ENCODE assay signal across 32 cellular contexts in the genomic region with DNA sequence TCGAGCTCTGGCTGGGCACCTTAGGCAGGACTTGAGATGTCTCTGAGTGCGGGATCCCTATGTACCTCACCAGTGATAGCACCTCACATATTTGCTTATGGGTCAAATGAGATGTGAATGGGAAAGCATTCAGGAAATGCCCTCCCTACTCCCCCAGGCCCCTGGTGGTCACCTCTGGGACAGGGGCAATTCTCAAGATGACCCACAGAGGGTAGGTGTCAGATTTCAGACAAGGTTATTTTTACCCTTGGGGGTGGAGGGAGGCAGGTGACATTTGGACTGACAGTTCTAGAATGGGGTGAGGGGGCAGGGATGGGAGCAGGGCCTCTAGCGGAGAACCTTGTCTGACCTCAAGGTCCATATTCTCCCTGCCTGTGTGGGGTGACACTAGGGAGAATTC. TPM values are rescaled to one million over a fixed set of nuclear protein-coding genes. Genes with fewer than 3 reads are reported as not detected.
A peak's percentile ranks its signal among the peaks of the same experiment; 100 is the strongest.
DNase-seq lines count a peak whose midpoint lies in the region; ATAC-seq, FAIRE-seq and TF ChIP-seq lines count a peak whose summit lies in the region.
"Had no signal": no experiment of that assay in that cellular context is flagged by ENCODE, and none has a peak within 500 bp of the region (broad histone marks: within the 10 kb centered on the region; RNA-seq: fewer than 3 reads in every experiment).

No MANE protein-coding gene starts in this region.

- peak; percentile 69 for FAIRE-seq in K562 (lab: Jason Lieb, UNC)
- FAIRE-seq in pancreas (lab: Jason Lieb, UNC): no peak
- FAIRE-seq: A549, HTR-8/SVneo had no signal

- no peak overlapping the region for H3K4me2 ChIP-seq in GM23338
- H3K4me2 ChIP-seq in K562 (ENCODE audit: insufficient read depth, low read length): no peak overlapping the region
- H3K4me2 ChIP-seq in neural progenitor cell: no peak overlapping the region
- H3K4me2 ChIP-seq: A549 had no signal

- ATAC-seq in GM23338: peak; percentile 13
- ATAC-seq in K562: peak; percentile 69
- no peak for ATAC-seq in pancreas
- ATAC-seq: A549; naive thymus-derived CD4-positive, alpha-beta T cell; stimulated activated effector memory CD8-positive, alpha-beta T cell treated with anti-CD3 and anti-CD28 coated beads, Interleukin-12 subunit alpha, Interleukin-12 subunit beta, amount 100 ng/mL, for 72 hours had no signal

- H3K4me1 ChIP-seq in GM23338 (ENCODE audit: insufficient read depth): peaks cover 30% of the 10 kb centered on the region
- H3K4me1 ChIP-seq in K562 (replicated peaks in 1 of 2; ENCODE audit: control insufficient read depth in 2 of 2, insufficient read depth in 2 of 2, low read length in 2 of 2): peaks cover 8 to 12% of the 10 kb centered on the region in 2 experiments; a peak in 4 of 5 replicates
- H3K4me1 ChIP-seq in left ventricle myocardium inferior: peaks cover 93% of the 10 kb centered on the region
- H3K4me1 ChIP-seq in neural progenitor cell: peaks cover 32% of the 10 kb centered on the region
- peaks cover 0 to 9% (median 0%) of the 10 kb centered on the region in 3 donors for H3K4me1 ChIP-seq in pancreas
- H3K4me1 ChIP-seq: A549, HAP-1 had no signal

- no peak overlapping the region for H3K4me3 Mint-ChIP-seq in GM23338
- no peak overlapping the region for H3K4me3 Mint-ChIP-seq in neural progenitor cell
- H3K4me3 Mint-ChIP-seq: activated CD4-positive, alpha-beta T cell treated with anti-CD3 and anti-CD28 coated beads, Interleukin-2, amount 10 ng/mL, durations not matched to agents 24 days and 14 days; CD4-positive, alpha-beta memory T cell; naive thymus-derived CD4-positive, alpha-beta T cell; stimulated activated effector memory CD8-positive, alpha-beta T cell treated with anti-CD3 and anti-CD28 coated beads, Interleukin-12 subunit alpha, Interleukin-12 subunit beta, amount 100 ng/mL, for 72 hours had no signal

- H3K9me2 ChIP-seq in GM23338 (ENCODE audit: insufficient read depth): no peaks in the 10 kb centered on the region

- no peaks in the 10 kb centered on the region for H3K36me3 ChIP-seq in GM23338 (ENCODE audit: insufficient read depth)
- H3K36me3 ChIP-seq in K562 (ENCODE audit: control insufficient read depth, insufficient read depth, low read length): no peaks in the 10 kb centered on the region
- no peaks in the 10 kb centered on the region for H3K36me3 ChIP-seq in left ventricle myocardium inferior
- no peaks in the 10 kb centered on the region for H3K36me3 ChIP-seq in neural progenitor cell
- H3K36me3 ChIP-seq in pancreas: no peaks in the 10 kb centered on the region
- H3K36me3 ChIP-seq: HAP-1 had no signal

- H3K9me3 Mint-ChIP-seq in GM23338 (no peaks in the 10 kb centered on the region; the same call in 2 of the 3 replicates), neural progenitor cell (no peaks in the 10 kb centered on the region)
- H3K9me3 Mint-ChIP-seq: activated CD4-positive, alpha-beta T cell treated with anti-CD3 and anti-CD28 coated beads, Interleukin-2, amount 10 ng/mL, durations not matched to agents 24 days and 14 days; CD4-positive, alpha-beta memory T cell; stimulated activated effector memory CD8-positive, alpha-beta T cell treated with anti-CD3 and anti-CD28 coated beads, Interleukin-12 subunit alpha, Interleukin-12 subunit beta, amount 100 ng/mL, for 72 hours had no signal

- TF ChIP-seq CTCF in GM23338 (conservative IDR thresholded peaks at IDR 0.05; ENCODE audit: low read depth in 2 of 2) (peak; percentile 23 to 55; a peak in 3 of 4 replicates), K562 (IDR thresholded peaks at IDR 0.05 in 2 of 3, conservative IDR thresholded peaks at IDR 0.05 in 1 of 3; ENCODE audit: insufficient read depth in 2 of 3, low read depth in 1 of 3, low read length in 3 of 3) (peak; percentile 42 to 83 (median 50); a peak in 4 of 6 replicates), left ventricle myocardium inferior (IDR thresholded peaks at IDR 0.05; ENCODE audit: borderline replicate concordance) (peak; percentile 57), neural progenitor cell (IDR thresholded peaks at IDR 0.05) (peak; percentile 29), pancreas (IDR thresholded peaks at IDR 0.05) (no peak), GM13977 (IDR thresholded peaks at IDR 0.05; ENCODE audit: extremely low read depth, insufficient read depth, missing control alignments) (no peak)

- intact Hi-C loops in K562 (cut with micrococcal nuclease) (no loop called here), left ventricle myocardium inferior (cut with micrococcal nuclease) (no loop called here), pancreas (cut with DNase I) (no loop called here)

- H3K9me3 ChIP-seq in K562 (replicated peaks; ENCODE audit: control insufficient read depth, insufficient read depth, low read depth, low read length) (no peaks in the 10 kb centered on the region), left ventricle myocardium inferior (replicated peaks) (no peaks in the 10 kb centered on the region), neural progenitor cell (ENCODE audit: low read depth) (no peaks in the 10 kb centered on the region), pancreas (no peaks in the 10 kb centered on the region)
- H3K9me3 ChIP-seq: A549, HAP-1 had no signal

- H3K27ac Mint-ChIP-seq in GM23338 (0 out of 2 replicates have a peak overlapping the region, but pooled peaks have one; percentile 33), neural progenitor cell (no peak overlapping the region)
- H3K27ac Mint-ChIP-seq: activated CD4-positive, alpha-beta T cell treated with anti-CD3 and anti-CD28 coated beads, Interleukin-2, amount 10 ng/mL, durations not matched to agents 24 days and 14 days had no signal

- no peak for TF ChIP-seq POLR2A in K562 (conservative IDR thresholded peaks at IDR 0.05)

- no peaks in the 10 kb centered on the region for H4K20me1 ChIP-seq in GM23338 (replicated peaks; ENCODE audit: insufficient read depth)
- H4K20me1 ChIP-seq in K562 (replicated peaks; ENCODE audit: control insufficient read depth, insufficient read depth, low read length): no peaks in the 10 kb centered on the region
- no peaks in the 10 kb centered on the region for H4K20me1 ChIP-seq in neural progenitor cell (ENCODE audit: low read depth)

- in situ Hi-C loops in K562 (cut with MboI) (no loop called here), GM13977 (cut with MboI; ENCODE audit: low pct_unique_long_range_greater_than_20kb, low sequenced_read_pairs, unreplicated experiment) (no loop called here)

- H3K9me1 ChIP-seq in K562 (ENCODE audit: control insufficient read depth, insufficient read depth, low read length): no peaks in the 10 kb centered on the region

- CTCF ChIA-PET in K562 (lab: Yijun Ruan, JAX; ENCODE audit: low intra/inter-chr PET ratio): no interaction called here

- 0 out of 4 replicates have a peak, but pooled peaks of 1 of the 2 experiments have one; percentile 6 for TF ChIP-seq RAD21 in K562 (CRISPR knock-in tag; conservative IDR thresholded peaks at IDR 0.05 in 1 of 2, IDR thresholded peaks at IDR 0.05 in 1 of 2)

- no peak overlapping the region for H3K4me3 ChIP-seq in GM23338
- no peak overlapping the region for H3K4me3 ChIP-seq in K562
- H3K4me3 ChIP-seq in left ventricle myocardium inferior: no peak overlapping the region
- no peak overlapping the region for H3K4me3 ChIP-seq in neural progenitor cell
- no peak overlapping the region for H3K4me3 ChIP-seq in pancreas
- H3K4me3 ChIP-seq: A549, HAP-1 had no signal

- H3K27me3 Mint-ChIP-seq in GM23338 (ENCODE audit: insufficient read depth, low read depth, poor library complexity): peaks cover 24% of the 10 kb centered on the region
- H3K27me3 Mint-ChIP-seq in neural progenitor cell (ENCODE audit: insufficient read depth, low read depth): peaks cover 2% of the 10 kb centered on the region
- H3K27me3 Mint-ChIP-seq: activated CD4-positive, alpha-beta T cell treated with anti-CD3 and anti-CD28 coated beads, Interleukin-2, amount 10 ng/mL, durations not matched to agents 24 days and 14 days; naive thymus-derived CD4-positive, alpha-beta T cell had no signal

- H3K27me3 ChIP-seq in GM23338 (ENCODE audit: insufficient read depth) (no peaks in the 10 kb centered on the region), K562 (ENCODE audit: control insufficient read depth in 2 of 2, insufficient read depth in 2 of 2, low read length in 2 of 2) (peaks cover 2 to 34% of the 10 kb centered on the region in 2 experiments; a peak in 3 of 5 replicates), left ventricle myocardium inferior (ENCODE audit: low read depth) (no peaks in the 10 kb centered on the region), neural progenitor cell (no peaks in the 10 kb centered on the region), pancreas (no peaks in the 10 kb centered on the region)

- TF ChIP-seq EP300 in K562 (IDR thresholded peaks at IDR 0.05; ENCODE audit: low read length): no peak

- 0 out of 2 replicates have a peak, but pooled peaks cover 2% of the 10 kb centered on the region for H3F3A ChIP-seq in GM23338 (replicated peaks; ENCODE audit: low read depth)
- H3F3A ChIP-seq in neural progenitor cell (ENCODE audit: low read depth): peaks cover 20% of the 10 kb centered on the region

- no peak overlapping the region for H2AFZ ChIP-seq in GM23338
- no peak overlapping the region for H2AFZ ChIP-seq in K562 (ENCODE audit: low read depth, low read length)
- no peak overlapping the region for H2AFZ ChIP-seq in neural progenitor cell (replicated peaks)

- H3K36me3 Mint-ChIP-seq in GM23338 (ENCODE audit: low read depth) (no peaks in the 10 kb centered on the region), neural progenitor cell (no peaks in the 10 kb centered on the region)
- H3K36me3 Mint-ChIP-seq: CD4-positive, alpha-beta memory T cell; naive thymus-derived CD4-positive, alpha-beta T cell; stimulated activated effector memory CD8-positive, alpha-beta T cell treated with anti-CD3 and anti-CD28 coated beads, Interleukin-12 subunit alpha, Interleukin-12 subunit beta, amount 100 ng/mL, for 72 hours had no signal

- 2% methylated on average over 3 of the region's 3 CpGs for WGBS in K562 (ENCODE audit: insufficient coverage, low coverage, missing lambda C conversion rate)
- 94 to 99% methylated on average over 3 of the region's 3 CpGs for WGBS in pancreas, 2 donors

- H3K79me2 ChIP-seq in GM23338 (replicated peaks; ENCODE audit: insufficient read depth) (no peaks in the 10 kb centered on the region), K562 (ENCODE audit: control insufficient read depth, insufficient read depth, low read length) (no peaks in the 10 kb centered on the region), neural progenitor cell (ENCODE audit: low read depth) (no peaks in the 10 kb centered on the region)

- 0 out of 4 replicates have a peak overlapping the region, but pooled peaks of 1 of the 2 experiments have one; percentile 24 for H3K9ac ChIP-seq in K562 (ENCODE audit: insufficient read depth in 1 of 2, low read depth in 2 of 2, low read length in 2 of 2)
- no peak overlapping the region for H3K9ac ChIP-seq in neural progenitor cell

- BruUV-seq in K562 (replicated peaks; lab: Mats Ljungman, UMichigan): no TSS peak

- H3K4me1 Mint-ChIP-seq in GM23338: peaks cover 51% of the 10 kb centered on the region
- H3K4me1 Mint-ChIP-seq in neural progenitor cell: peaks cover 43% of the 10 kb centered on the region
- H3K4me1 Mint-ChIP-seq: activated CD4-positive, alpha-beta T cell treated with anti-CD3 and anti-CD28 coated beads, Interleukin-2, amount 10 ng/mL, durations not matched to agents 24 days and 14 days; CD4-positive, alpha-beta memory T cell; stimulated activated effector memory CD8-positive, alpha-beta T cell treated with anti-CD3 and anti-CD28 coated beads, Interleukin-12 subunit alpha, Interleukin-12 subunit beta, amount 100 ng/mL, for 72 hours had no signal

- POLR2A ChIA-PET in K562 (lab: Yijun Ruan, JAX): no interaction called here

- H3K27ac ChIP-seq in GM23338 (ENCODE audit: low read depth) (no peak overlapping the region), K562 (ENCODE audit: extremely low read depth, low read depth, low read length) (no peak overlapping the region), left ventricle myocardium inferior (replicated peaks) (peak overlapping the region; percentile 89), neural progenitor cell (no peak overlapping the region), pancreas (no peak overlapping the region)
- H3K27ac ChIP-seq: A549, epithelial cell of prostate had no signal

- peak; percentile 47 for DNase-seq in GM23338 (ENCODE audit: low spot score)
- DNase-seq in K562 (ENCODE audit: extremely low read depth in 1 of 4, low spot score in 3 of 4): peak in 1 of 4 experiments; percentile 41
- no peak for DNase-seq in left ventricle myocardium inferior
- no peak for DNase-seq in neural progenitor cell (ENCODE audit: low spot score)
- no peak for DNase-seq in NCI-H226
- DNase-seq in pancreas: no peak
- no peak for DNase-seq in GM13977 (ENCODE audit: low spot score)
- DNase-seq in medulla oblongata (ENCODE audit: extremely low spot score): no peak
- DNase-seq: activated CD4-positive, alpha-beta T cell treated with anti-CD3 and anti-CD28 coated beads, Interleukin-2, amount 10 ng/mL, durations not matched to agents 24 days and 14 days; activated naive CD4-positive, alpha-beta T cell; activated T-cell treated with anti-CD3 and anti-CD28 coated beads, Interleukin-2, amount 50 U/mL, for 1 hour; AML-193; CD4-positive, alpha-beta memory T cell; glutamatergic neuron; KG1; naive thymus-derived CD4-positive, alpha-beta T cell; NCI-H1417 treated with DMSO at 0.1 percent for 48 hours; NCI-H446; NCI-H774; occipital lobe; retina; RPMI8226; stimulated activated CD4-positive, alpha-beta T cell treated with anti-CD3 and anti-CD28 coated beads, Interleukin-4, amount 100 ng/mL, for 24 hours; trophoblast cell had no signal

RNA-seq across cellular contexts. Expression of a gene that starts 27.1 kb away (rescaled TPM):
- 2.7 and 3.7 TPM in 2 replicates for total RNA-seq in GM23338 (2014; rRNA removed; shearing (Covaris generic))
- 1.6 and 2.0 TPM in 2 replicates for polyA plus RNA-seq in GM23338 (2016; fragmentation: Nextera tagmentation; extraction: Ambion mirVana)
- 1.0 and 3.3 TPM in 2 replicates for total RNA-seq in K562 (2011; cell fraction: chromatin; rRNA removed; ENCODE audit: low replicate concordance)
- total RNA-seq in K562 (2011; cell fraction: nucleolus; rRNA removed): 1.4 and 1.7 TPM in 2 replicates
- 0.73 and 1.7 TPM in 2 replicates for total RNA-seq in K562 (2011; cell fraction: nucleoplasm; rRNA removed)
- 0.49 and 0.64 TPM in 2 replicates for total RNA-seq in K562 (2014; rRNA removed)
- total RNA-seq in K562 (2014; rRNA removed; fragmentation: Illumina TruSeq; extraction: Trizol): 0.04 and 0.16 TPM in 2 replicates
- 0.33 and 0.64 TPM in 2 replicates for total RNA-seq in K562 (2015; rRNA removed; fragmentation: Illumina TruSeq; extraction: Trizol)
- 0.89 and 1.2 TPM in 2 replicates for total RNA-seq in K562 (2021)
- polyA plus RNA-seq in K562 (2011; rRNA removed): 0.31 and 2.8 TPM in 2 replicates
- polyA plus RNA-seq in K562 (2011; cell fraction: cytosol; rRNA removed): 0.63 and 1.6 TPM in 2 replicates
- polyA plus RNA-seq in K562 (2011; cell fraction: nucleus; rRNA removed): 2.9 and 6.7 TPM in 2 replicates
- 0.46 and 1.5 TPM in 2 replicates for polyA plus RNA-seq in K562 (2012)
- polyA plus RNA-seq in K562 (2014; fragmentation: Illumina TruSeq; extraction: Trizol): 0.42 and 0.91 TPM in 2 replicates
- not detected for polyA plus RNA-seq in K562 (2014; fragmentation: Nextera tagmentation; extraction: Ambion mirVana)
- 0.71 and 0.78 TPM in 2 replicates for polyA plus RNA-seq in K562 (2014; rRNA removed)
- polyA minus RNA-seq in K562 (2011; rRNA and poly(A)+ RNA removed): 0.21 and 2.1 TPM in 2 replicates
- polyA minus RNA-seq in K562 (2011; cell fraction: cytosol; rRNA and poly(A)+ RNA removed): 1.2 TPM in 1 of 2 replicates, not detected in the other
- 0.40 and 5.1 TPM in 2 replicates for polyA minus RNA-seq in K562 (2011; cell fraction: nucleus; rRNA and poly(A)+ RNA removed)
- 64.8 TPM for total RNA-seq in left ventricle myocardium inferior
- total RNA-seq in neural progenitor cell (ENCODE audit: low replicate concordance): 0.51 and 1.7 TPM in 2 replicates
- total RNA-seq in pancreas: 1 to 10 TPM; 2.6 to 6.7 (median 3.1) TPM
- polyA plus RNA-seq in pancreas: 1 to 10 TPM; 2.8 to 5.1 TPM
- polyA plus RNA-seq: CD4-positive, alpha-beta memory T cell had no signal

RNA-seq across cellular contexts. Expression of a gene that starts 48.2 kb away (rescaled TPM):
- total RNA-seq in GM23338 (2014; rRNA removed; shearing (Covaris generic)): 0.10 TPM in 1 of 2 replicates, not detected in the other
- polyA plus RNA-seq in GM23338 (2016; fragmentation: Nextera tagmentation; extraction: Ambion mirVana) (not detected in 2 replicates), K562 (2011; rRNA removed) (not detected in 2 replicates), K562 (2014; fragmentation: Illumina TruSeq; extraction: Trizol) (not detected in 2 replicates), K562 (2014; fragmentation: Nextera tagmentation; extraction: Ambion mirVana) (not detected), K562 (2014; rRNA removed) (not detected in 2 replicates), pancreas (under 1 TPM in 1 of 2 donors, not detected in 1; 0.21 TPM)
- not detected in 2 replicates for total RNA-seq in K562 (2011; cell fraction: chromatin; rRNA removed; ENCODE audit: low replicate concordance)
- total RNA-seq in K562 (2011; cell fraction: nucleolus; rRNA removed): not detected in 2 replicates
- total RNA-seq in K562 (2011; cell fraction: nucleoplasm; rRNA removed): not detected in 2 replicates
- total RNA-seq in K562 (2014; rRNA removed) (not detected in 2 replicates), K562 (2014; rRNA removed; fragmentation: Illumina TruSeq; extraction: Trizol) (not detected in 2 replicates), K562 (2015; rRNA removed; fragmentation: Illumina TruSeq; extraction: Trizol) (not detected in 2 replicates), K562 (2021) (not detected in 2 replicates), left ventricle myocardium inferior (0.80 TPM), neural progenitor cell (ENCODE audit: low replicate concordance) (not detected in 2 replicates), pancreas (under 1 TPM in 1 of 6 donors, not detected in 5; 0.12 TPM)
- 0.04 TPM in 1 of 2 replicates, not detected in the other for polyA plus RNA-seq in K562 (2011; cell fraction: cytosol; rRNA removed)
- not detected in 2 replicates for polyA plus RNA-seq in K562 (2011; cell fraction: nucleus; rRNA removed)
- polyA plus RNA-seq in K562 (2012): not detected in 2 replicates
- polyA minus RNA-seq in K562 (2011; rRNA and poly(A)+ RNA removed): not detected in 2 replicates
- not detected in 2 replicates for polyA minus RNA-seq in K562 (2011; cell fraction: cytosol; rRNA and poly(A)+ RNA removed)
- polyA minus RNA-seq in K562 (2011; cell fraction: nucleus; rRNA and poly(A)+ RNA removed): not detected in 2 replicates
- total RNA-seq: activated CD4-positive, alpha-beta T cell treated with anti-CD3 and anti-CD28 coated beads, Interleukin-2, amount 10 ng/mL, durations not matched to agents 24 days and 14 days; activated CD8-positive, alpha-beta memory T cell treated with anti-CD3 and anti-CD28 coated beads for 36 hours; CD4-positive, alpha-beta memory T cell; cerebellum; naive thymus-derived CD4-positive, alpha-beta T cell; occipital lobe; T-helper 1 cell treated with Interleukin-12 subunit alpha and Interleukin-12 subunit beta and Interleukin-4 antibody, amounts not matched to agents 30 ng/mL and 1 ng/mL, for 36 hours had no signal
- polyA plus RNA-seq: A549; CD4-positive, alpha-beta memory T cell; naive thymus-derived CD4-positive, alpha-beta T cell had no signal

Comparison
In these comparisons a context has a peak if more than half of its experiments do, and no peak if none do; other contexts are left out.
1. ATAC-seq: peak in GM23338 (single experiment) and K562 (single experiment); none in pancreas (0 of 4).
2. CTCF ChIP-seq: peak in GM23338 (2 of 2), K562 (3 of 3), left ventricle myocardium inferior (single experiment) and neural progenitor cell (single experiment); none in pancreas (0 of 4) and GM13977 (single experiment).